34 cellular contexts compared by ENCODE assay signal in the genomic region with DNA sequence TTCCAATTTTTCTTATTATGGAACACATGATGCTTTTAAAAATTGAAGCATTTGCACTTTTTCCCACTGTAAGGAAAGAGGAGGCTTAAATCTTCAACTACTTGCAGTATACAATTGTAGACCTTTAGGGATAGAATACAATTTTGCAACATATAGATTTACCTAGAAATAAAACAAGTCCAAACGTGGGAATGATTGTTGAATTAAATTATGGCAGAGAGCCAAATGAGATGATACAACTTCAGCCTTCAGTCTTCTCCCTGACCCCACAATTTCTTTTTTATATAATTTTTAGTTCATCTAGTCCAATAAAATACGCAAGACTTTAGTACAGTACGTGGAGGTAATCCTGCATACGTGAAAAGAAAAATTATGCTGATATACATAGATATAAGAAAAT.
"Had no signal": no experiment of that assay in that cellular context is flagged by ENCODE, and none has a peak within 500 bp of the region (broad histone marks: within the 10 kb centered on the region; RNA-seq: fewer than 3 reads in every experiment).

No MANE protein-coding gene starts in this region.

- FAIRE-seq: endometrium had no signal

- H3K4me1 ChIP-seq: adrenal gland, breast epithelium, foreskin keratinocyte, gastrocnemius medialis, heart left ventricle had no signal

- H3K27me3 Mint-ChIP-seq: activated CD4-positive, alpha-beta memory T cell treated with anti-CD3 and anti-CD28 coated beads for 36 hours; activated CD4-positive, alpha-beta T cell treated with anti-CD3 and anti-CD28 coated beads for 36 hours; activated CD4-positive, alpha-beta T cell treated with anti-CD3 and anti-CD28 coated beads, Interleukin-2, amount 10 ng/mL, durations not matched to agents 24 days and 14 days; activated CD8-positive, alpha-beta memory T cell treated with anti-CD3 and anti-CD28 coated beads, Interleukin-2, amount 10 ng/mL, durations not matched to agents 7 days and 5 days; activated naive CD4-positive, alpha-beta T cell treated with anti-CD3 and anti-CD28 coated beads, Interleukin-2, amount 50 U/mL, for 24 hours; activated naive CD8-positive, alpha-beta T cell treated with anti-CD3 and anti-CD28 coated beads for 36 hours; activated naive CD8-positive, alpha-beta T cell treated with anti-CD3 and anti-CD28 coated beads, Interleukin-2, amount 50 U/mL, for 24 hours; central memory CD8-positive, alpha-beta T cell; dendritic cell treated with granulocyte-macrophage colony-stimulating factor and Interleukin-4, amounts not matched to agents 40 ng/mL and 50 ng/mL, for 4 days had no signal

- H3K27ac ChIP-seq: adrenal gland, breast epithelium, coronary artery, esophagus muscularis mucosa, foreskin keratinocyte, gastrocnemius medialis, heart left ventricle had no signal

- H3K27ac Mint-ChIP-seq: activated CD4-positive, alpha-beta memory T cell treated with anti-CD3 and anti-CD28 coated beads for 36 hours; activated CD4-positive, alpha-beta T cell treated with anti-CD3 and anti-CD28 coated beads for 36 hours; activated CD4-positive, alpha-beta T cell treated with anti-CD3 and anti-CD28 coated beads, Interleukin-2, amount 10 ng/mL, durations not matched to agents 24 days and 14 days; activated CD8-positive, alpha-beta memory T cell treated with anti-CD3 and anti-CD28 coated beads, Interleukin-2, amount 10 ng/mL, durations not matched to agents 7 days and 5 days; activated CD8-positive, alpha-beta T cell treated with anti-CD3 and anti-CD28 coated beads, Interleukin-2, amount 10 ng/mL, durations not matched to agents 7 days and 5 days; activated naive CD4-positive, alpha-beta T cell treated with anti-CD3 and anti-CD28 coated beads for 36 hours; activated naive CD4-positive, alpha-beta T cell treated with anti-CD3 and anti-CD28 coated beads, Interleukin-2, amount 50 U/mL, for 24 hours; activated naive CD8-positive, alpha-beta T cell treated with anti-CD3 and anti-CD28 coated beads for 36 hours; activated naive CD8-positive, alpha-beta T cell treated with anti-CD3 and anti-CD28 coated beads, Interleukin-2, amount 50 U/mL, for 24 hours; activated T-helper 1 cell treated with anti-CD3 and anti-CD28 coated beads, Interleukin-12 subunit alpha, Interleukin-12 subunit beta, Interleukin-2, Interleukin-4 antibody, amounts not matched to agents 30 ng/mL and 10 ng/mL and 1 ng/mL, durations not matched to agents 14 hours and 24 hours and 36 hours; activated T-helper 2 cell treated with anti-CD3 and anti-CD28 coated beads, Interferon-gamma antibody, Interleukin-2, Interleukin-4, amounts not matched to agents 10 μg/mL and 5 μg/mL and 100 μg/mL, durations not matched to agents 14 hours and 24 hours and 36 hours; brain; dendritic cell treated with granulocyte-macrophage colony-stimulating factor and Interleukin-4, amounts not matched to agents 40 ng/mL and 50 ng/mL, for 4 days had no signal

- H3K27me3 ChIP-seq: adrenal gland, breast epithelium, esophagus muscularis mucosa, foreskin keratinocyte, gastrocnemius medialis, heart left ventricle had no signal

- H3K4me3 Mint-ChIP-seq: activated CD4-positive, alpha-beta memory T cell treated with anti-CD3 and anti-CD28 coated beads for 36 hours; activated CD4-positive, alpha-beta T cell treated with anti-CD3 and anti-CD28 coated beads for 36 hours; activated CD4-positive, alpha-beta T cell treated with anti-CD3 and anti-CD28 coated beads, Interleukin-2, amount 10 ng/mL, durations not matched to agents 24 days and 14 days; activated CD8-positive, alpha-beta memory T cell treated with anti-CD3 and anti-CD28 coated beads, Interleukin-2, amount 10 ng/mL, durations not matched to agents 7 days and 5 days; activated CD8-positive, alpha-beta T cell treated with anti-CD3 and anti-CD28 coated beads, Interleukin-2, amount 10 ng/mL, durations not matched to agents 7 days and 5 days; activated naive CD4-positive, alpha-beta T cell treated with anti-CD3 and anti-CD28 coated beads for 36 hours; activated naive CD4-positive, alpha-beta T cell treated with anti-CD3 and anti-CD28 coated beads, Interleukin-2, amount 50 U/mL, for 24 hours; activated naive CD8-positive, alpha-beta T cell treated with anti-CD3 and anti-CD28 coated beads for 36 hours; activated naive CD8-positive, alpha-beta T cell treated with anti-CD3 and anti-CD28 coated beads, Interleukin-2, amount 50 U/mL, for 24 hours; activated T-helper 1 cell treated with anti-CD3 and anti-CD28 coated beads, Interleukin-12 subunit alpha, Interleukin-12 subunit beta, Interleukin-2, Interleukin-4 antibody, amounts not matched to agents 30 ng/mL and 10 ng/mL and 1 ng/mL, durations not matched to agents 14 hours and 24 hours and 36 hours; brain; central memory CD8-positive, alpha-beta T cell; dendritic cell treated with granulocyte-macrophage colony-stimulating factor and Interleukin-4, amounts not matched to agents 40 ng/mL and 50 ng/mL, for 4 days had no signal

- DNase-seq: activated CD4-positive, alpha-beta memory T cell treated with anti-CD3 and anti-CD28 coated beads for 36 hours; activated CD4-positive, alpha-beta T cell treated with anti-CD3 and anti-CD28 coated beads for 36 hours; activated CD4-positive, alpha-beta T cell treated with anti-CD3 and anti-CD28 coated beads, Interleukin-2, amount 10 ng/mL, durations not matched to agents 24 days and 14 days; activated CD4-positive, CD25-positive, alpha-beta regulatory T cell; activated CD4-positive, CD25-positive, alpha-beta regulatory T cell treated with anti-CD3 and anti-CD28 coated beads, Interleukin-2, amount 50 U/mL, for 72 hours; activated CD8-positive, alpha-beta memory T cell treated with anti-CD3 and anti-CD28 coated beads, Interleukin-2, amount 10 ng/mL, durations not matched to agents 7 days and 5 days; activated CD8-positive, alpha-beta memory T cell treated with anti-CD3 and anti-CD28 coated beads, Interleukin-2, amount 50 U/mL, for 4 hours; activated CD8-positive, alpha-beta T cell treated with anti-CD3 and anti-CD28 coated beads, Interleukin-2, amount 10 ng/mL, durations not matched to agents 7 days and 5 days; activated effector memory CD4-positive, alpha-beta T cell treated with anti-CD3 and anti-CD28 coated beads, Interleukin-2, amount 50 U/mL, for 16 hours; activated naive CD4-positive, alpha-beta T cell treated with anti-CD3 and anti-CD28 coated beads for 36 hours; activated naive CD8-positive, alpha-beta T cell treated with anti-CD3 and anti-CD28 coated beads for 36 hours; activated naive CD8-positive, alpha-beta T cell treated with anti-CD3 and anti-CD28 coated beads, Interleukin-2, amount 50 U/mL, for 24 hours; activated T-cell treated with anti-CD3 and anti-CD28 coated beads, Interleukin-2, amount 50 U/mL, for 1 hour; activated T-cell treated with anti-CD3 and anti-CD28 coated beads, Interleukin-2, amount 50 U/mL, for 48 hours; adrenal gland; amygdala; aorta; effector CD8-positive, alpha-beta T cell; erythroblast; gastrocnemius medialis; glutamatergic neuron; heart left ventricle; T-helper 2 cell had no signal

- H3K9me3 ChIP-seq: adrenal gland, breast epithelium, esophagus muscularis mucosa, gastrocnemius medialis, heart left ventricle had no signal

- H3K36me3 ChIP-seq: adrenal gland, breast epithelium, esophagus muscularis mucosa, gastrocnemius medialis, heart left ventricle had no signal

- H3K36me3 Mint-ChIP-seq: activated CD4-positive, alpha-beta memory T cell treated with anti-CD3 and anti-CD28 coated beads for 36 hours; activated CD8-positive, alpha-beta memory T cell treated with anti-CD3 and anti-CD28 coated beads, Interleukin-2, amount 10 ng/mL, durations not matched to agents 7 days and 5 days; activated naive CD4-positive, alpha-beta T cell treated with anti-CD3 and anti-CD28 coated beads, Interleukin-2, amount 50 U/mL, for 24 hours; activated naive CD8-positive, alpha-beta T cell treated with anti-CD3 and anti-CD28 coated beads for 36 hours; brain had no signal

- H3K9me3 Mint-ChIP-seq: activated CD4-positive, alpha-beta memory T cell treated with anti-CD3 and anti-CD28 coated beads for 36 hours; activated CD4-positive, alpha-beta T cell treated with anti-CD3 and anti-CD28 coated beads, Interleukin-2, amount 10 ng/mL, durations not matched to agents 24 days and 14 days; activated naive CD4-positive, alpha-beta T cell treated with anti-CD3 and anti-CD28 coated beads, Interleukin-2, amount 50 U/mL, for 24 hours; activated naive CD8-positive, alpha-beta T cell treated with anti-CD3 and anti-CD28 coated beads for 36 hours; activated T-helper 1 cell treated with anti-CD3 and anti-CD28 coated beads, Interleukin-12 subunit alpha, Interleukin-12 subunit beta, Interleukin-2, Interleukin-4 antibody, amounts not matched to agents 30 ng/mL and 10 ng/mL and 1 ng/mL, durations not matched to agents 14 hours and 24 hours and 36 hours; activated T-helper 2 cell treated with anti-CD3 and anti-CD28 coated beads, Interferon-gamma antibody, Interleukin-2, Interleukin-4, amounts not matched to agents 10 μg/mL and 5 μg/mL and 100 μg/mL, durations not matched to agents 14 hours and 24 hours and 36 hours; brain had no signal

- H3K4me3 ChIP-seq: adrenal gland, breast epithelium, coronary artery, esophagus muscularis mucosa, gastrocnemius medialis, heart left ventricle had no signal

- H3K4me1 Mint-ChIP-seq: activated CD4-positive, alpha-beta T cell treated with anti-CD3 and anti-CD28 coated beads for 36 hours; activated CD4-positive, alpha-beta T cell treated with anti-CD3 and anti-CD28 coated beads, Interleukin-2, amount 10 ng/mL, durations not matched to agents 24 days and 14 days; activated CD8-positive, alpha-beta memory T cell treated with anti-CD3 and anti-CD28 coated beads, Interleukin-2, amount 10 ng/mL, durations not matched to agents 7 days and 5 days; activated naive CD4-positive, alpha-beta T cell treated with anti-CD3 and anti-CD28 coated beads, Interleukin-2, amount 50 U/mL, for 24 hours; activated naive CD8-positive, alpha-beta T cell treated with anti-CD3 and anti-CD28 coated beads for 36 hours; activated naive CD8-positive, alpha-beta T cell treated with anti-CD3 and anti-CD28 coated beads, Interleukin-2, amount 50 U/mL, for 24 hours; brain; central memory CD8-positive, alpha-beta T cell had no signal
